In the genomic region with DNA sequence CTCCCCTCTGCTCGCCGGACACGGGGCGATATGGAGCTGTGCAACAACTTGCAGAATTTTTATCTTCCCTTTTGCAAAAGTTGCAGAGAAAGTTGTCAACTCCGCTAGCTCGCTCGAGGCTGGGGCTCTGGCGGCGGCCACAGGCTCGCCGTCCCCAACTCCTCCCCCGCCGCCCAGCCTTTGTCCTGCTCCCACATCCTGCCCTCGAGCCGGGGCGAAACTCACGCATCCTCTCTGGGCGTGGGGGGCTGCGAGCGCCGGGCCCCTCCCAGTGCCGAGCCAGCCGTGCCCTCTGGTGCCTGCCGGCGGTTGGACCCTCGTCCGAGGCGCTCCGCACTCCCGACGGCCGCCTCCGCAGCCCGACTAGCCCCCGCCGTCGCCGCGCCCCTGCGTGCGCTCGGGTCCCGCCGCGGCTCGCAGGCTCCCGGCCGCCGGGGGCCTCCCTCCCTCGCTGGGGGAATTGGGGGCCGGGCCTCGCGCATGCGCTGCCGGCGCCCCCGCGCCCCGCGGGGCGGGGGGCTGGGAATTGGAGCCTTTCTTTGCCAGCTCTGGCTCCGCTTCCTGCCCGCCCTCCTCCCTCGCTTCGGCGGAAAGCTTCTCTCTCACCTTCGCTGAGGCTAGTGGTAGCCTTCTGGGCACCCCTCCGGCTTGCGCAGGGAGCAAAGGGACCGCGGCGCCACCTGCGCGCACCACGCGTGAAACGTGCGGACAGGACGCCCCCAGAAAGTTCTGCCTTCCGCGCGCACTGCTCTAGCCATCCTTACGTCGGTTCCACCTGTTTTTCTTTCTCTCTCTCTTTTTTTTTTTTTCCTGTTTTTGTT, we compare ENCODE assay signal across 8 cellular contexts. TPM values are rescaled to one million over a fixed set of nuclear protein-coding genes. Genes with fewer than 3 reads are reported as not detected.
DNase-seq lines count a peak whose midpoint lies in the region; ATAC-seq and TF ChIP-seq lines count a peak whose summit lies in the region.

TSS of gene CCNJL (minus strand) at position 426 of the 821 bp plus-strand sequence. CDS start 641 bp downstream, outside the sequence.

- peaks cover 85% of the 10 kb centered on the region for H3K27me3 Mint-ChIP-seq in activated CD8-positive, alpha-beta memory T cell treated with anti-CD3 and anti-CD28 coated beads, Interleukin-2, amount 10 ng/mL, durations not matched to agents 7 days and 5 days
- H3K27me3 Mint-ChIP-seq in MCF 10A (ENCODE audit: insufficient read depth, unreplicated experiment): peaks cover 10% of the 10 kb centered on the region

- ATAC-seq in activated CD8-positive, alpha-beta memory T cell treated with anti-CD3 and anti-CD28 coated beads, Interleukin-2, amount 10 ng/mL, durations not matched to agents 7 days and 5 days: peak; percentile 45
- ATAC-seq in HG03108 (IDR thresholded peaks at IDR 0.05; ENCODE audit: unreplicated experiment) (peak; percentile 68), sciatic nerve (peak; percentile 71), GM21529 (IDR thresholded peaks at IDR 0.05; ENCODE audit: unreplicated experiment) (no peak)

- CTCF ChIA-PET in activated CD8-positive, alpha-beta memory T cell treated with anti-CD3 and anti-CD28 coated beads, Interleukin-2, amount 10 ng/mL, durations not matched to agents 7 days and 5 days (lab: Charles Lee): no interaction called here
- CTCF ChIA-PET in MCF 10A (lab: Yijun Ruan, JAX): interaction anchor here (0.8 to 1.8 kb wide), 2 partner anchors 33 to 56 kb away, joined by 3 to 6 read pairs; no protein-coding TSS in a partner anchor

- H3K9me3 ChIP-seq in iPS-18a (ENCODE audit: control insufficient read depth, low read depth, low read length): no peaks in the 10 kb centered on the region

- POLR2A ChIA-PET in MCF 10A (lab: Yijun Ruan, JAX): interaction anchor here (0.7 to 1.7 kb wide), 5 partner anchors 11 to 1104 kb away, joined by 3 to 7 read pairs (median 4); no protein-coding TSS in a partner anchor

- H3K27ac ChIP-seq in iPS-18a (ENCODE audit: low read length): peak within 1 kb of the TSS; percentile 59

- H3K27me3 ChIP-seq in iPS-18a (ENCODE audit: control insufficient read depth, insufficient read depth, low read length): no peaks in the 10 kb centered on the region

- H3K4me3 Mint-ChIP-seq in activated CD8-positive, alpha-beta memory T cell treated with anti-CD3 and anti-CD28 coated beads, Interleukin-2, amount 10 ng/mL, durations not matched to agents 7 days and 5 days: peak within 1 kb of the TSS; percentile 60
- peak within 1 kb of the TSS; percentile 84 for H3K4me3 Mint-ChIP-seq in MCF 10A (ENCODE audit: unreplicated experiment)

- peak within 1 kb of the TSS; percentile 76 for H3K9ac ChIP-seq in iPS-18a (ENCODE audit: low read length)

- no peak for TF ChIP-seq CTCF in MCF 10A (IDR thresholded peaks at IDR 0.05; ENCODE audit: unreplicated experiment)

- no peaks in the 10 kb centered on the region for H3K36me3 Mint-ChIP-seq in activated CD8-positive, alpha-beta memory T cell treated with anti-CD3 and anti-CD28 coated beads, Interleukin-2, amount 10 ng/mL, durations not matched to agents 7 days and 5 days
- no peaks in the 10 kb centered on the region for H3K36me3 Mint-ChIP-seq in MCF 10A (ENCODE audit: insufficient read depth, unreplicated experiment)

- peaks cover 23% of the 10 kb centered on the region for H3K36me3 ChIP-seq in iPS-18a (ENCODE audit: control insufficient read depth, low read depth, low read length)

- peaks cover 16% of the 10 kb centered on the region for H3K4me1 Mint-ChIP-seq in activated CD8-positive, alpha-beta memory T cell treated with anti-CD3 and anti-CD28 coated beads, Interleukin-2, amount 10 ng/mL, durations not matched to agents 7 days and 5 days
- H3K4me1 Mint-ChIP-seq in MCF 10A (ENCODE audit: insufficient read depth, unreplicated experiment): peaks cover 26% of the 10 kb centered on the region

- no peak for DNase-seq in activated CD8-positive, alpha-beta memory T cell treated with anti-CD3 and anti-CD28 coated beads, Interleukin-2, amount 10 ng/mL, durations not matched to agents 7 days and 5 days
- DNase-seq in activated CD8-positive, alpha-beta memory T cell treated with anti-CD3 and anti-CD28 coated beads, Interleukin-2, amount 50 U/mL, for 4 hours: no peak
- peak; percentile 97 for DNase-seq in NCI-H69 (lab: John Stamatoyannopoulos, UW)
- peak; percentile 59 for DNase-seq in MCF 10A (ENCODE audit: unreplicated experiment)
- DNase-seq in sciatic nerve (ENCODE audit: low spot score): peak; percentile 63

- peaks cover 21% of the 10 kb centered on the region for H3K4me1 ChIP-seq in iPS-18a (ENCODE audit: control insufficient read depth, low read depth, low read length)

- no peaks in the 10 kb centered on the region for H3K9me3 Mint-ChIP-seq in activated CD8-positive, alpha-beta memory T cell treated with anti-CD3 and anti-CD28 coated beads, Interleukin-2, amount 10 ng/mL, durations not matched to agents 7 days and 5 days (ENCODE audit: low read depth)
- no peaks in the 10 kb centered on the region for H3K9me3 Mint-ChIP-seq in MCF 10A (ENCODE audit: unreplicated experiment)

- BruUV-seq in MCF 10A (replicated peaks; lab: Mats Ljungman, UMichigan): no TSS peak

- H3K4me3 ChIP-seq in iPS-18a (ENCODE audit: low read length): peak within 1 kb of the TSS; percentile 88

- no peak within 1 kb of the TSS for H3K27ac Mint-ChIP-seq in activated CD8-positive, alpha-beta memory T cell treated with anti-CD3 and anti-CD28 coated beads, Interleukin-2, amount 10 ng/mL, durations not matched to agents 7 days and 5 days
- peak within 1 kb of the TSS; percentile 54 for H3K27ac Mint-ChIP-seq in MCF 10A (ENCODE audit: low read depth, unreplicated experiment)

- intact Hi-C loops in MCF 10A (cut with micrococcal nuclease): no loop called here
- intact Hi-C loops in sciatic nerve (cut with DNase I): no loop called here

RNA-seq across cellular contexts. Expression of gene CCNJL, which starts in this region (rescaled TPM):
- total RNA-seq in activated CD8-positive, alpha-beta memory T cell treated with anti-CD3 and anti-CD28 coated beads, Interleukin-2, amount 10 ng/mL, durations not matched to agents 7 days and 5 days: under 1 TPM in 1 of 2 experiments, not detected in 1; 0.23 TPM
- total RNA-seq in MCF 10A (2022) (3.5 and 3.6 TPM in 2 replicates), sciatic nerve (3.3 TPM)

Comparison
In these comparisons a context has a peak if more than half of its experiments do, and no peak if none do; other contexts are left out.
1. Peak in ATAC-seq in activated CD8-positive, alpha-beta memory T cell treated with anti-CD3 and anti-CD28 coated beads, Interleukin-2, amount 10 ng/mL, durations not matched to agents 7 days and 5 days; RNA of the gene not detected or under 1 TPM.
2. DNase-seq: peak in NCI-H69 (single experiment), MCF 10A (single experiment) and sciatic nerve (single experiment); none in activated CD8-positive, alpha-beta memory T cell treated with anti-CD3 and anti-CD28 coated beads, Interleukin-2, amount 10 ng/mL, durations not matched to agents 7 days and 5 days (single experiment) and activated CD8-positive, alpha-beta memory T cell treated with anti-CD3 and anti-CD28 coated beads, Interleukin-2, amount 50 U/mL, for 4 hours (single experiment).